ENCODE assay signal across 18 cellular contexts in genomic region chr19:1503925-1504430, GRCh38. TPM values are rescaled to one million over a fixed set of nuclear protein-coding genes. Genes with fewer than 3 reads are reported as not detected.
DNase-seq lines count a peak whose midpoint lies in the region; ATAC-seq and TF ChIP-seq lines count a peak whose summit lies in the region.
"Had no signal": no experiment of that assay in that cellular context is flagged by ENCODE, and none has a peak within 500 bp of the region (broad histone marks: within the 10 kb centered on the region; RNA-seq: fewer than 3 reads in every experiment).

No MANE protein-coding gene starts in this region.

- H3K27ac ChIP-seq in right cardiac atrium (ENCODE audit: low read length): no peak overlapping the region
- H3K27ac ChIP-seq in Karpas-422 (ENCODE audit: low read length): no peak overlapping the region
- H3K27ac ChIP-seq in hepatocyte: no peak overlapping the region
- no peak overlapping the region for H3K27ac ChIP-seq in left lung
- H3K27ac ChIP-seq in testis: no peak overlapping the region
- H3K27ac ChIP-seq: PC-9 had no signal

- WGBS in right cardiac atrium: 55% methylated on average over 16 of the region's 16 CpGs
- 69% methylated on average over 16 of the region's 16 CpGs for WGBS in hepatocyte (ENCODE audit: low lambda C conversion rate, missing lambda C conversion rate)
- WGBS in testis, 2 donors: 60 to 70% methylated on average over 3 to 16 of the region's 16 CpGs

- H3K9ac ChIP-seq in Karpas-422 (ENCODE audit: low read length): 0 out of 2 replicates have a peak overlapping the region, but pooled peaks have one; percentile 27

- H2AFZ ChIP-seq in Karpas-422 (ENCODE audit: low read length) (no peak overlapping the region), hepatocyte (no peak overlapping the region)
- H2AFZ ChIP-seq: PC-9 had no signal

- H3K4me2 ChIP-seq in Karpas-422 (ENCODE audit: low read depth, low read length, poor library complexity, severe bottlenecking): no peak overlapping the region
- peak overlapping the region; percentile 74 for H3K4me2 ChIP-seq in hepatocyte

- H3K36me3 ChIP-seq in Karpas-422 (ENCODE audit: insufficient read depth, low read length): no peaks in the 10 kb centered on the region
- H3K36me3 ChIP-seq in hepatocyte (replicated peaks; ENCODE audit: insufficient read depth, low read depth): no peaks in the 10 kb centered on the region
- H3K36me3 ChIP-seq in left lung: no peaks in the 10 kb centered on the region
- no peaks in the 10 kb centered on the region for H3K36me3 ChIP-seq in testis (ENCODE audit: low read depth, missing control alignments)

- intact Hi-C loops in right cardiac atrium (cut with DNase I) (no loop called here), Right ventricle myocardium superior (cut with DNase I) (no loop called here), left lung (cut with DNase I) (no loop called here), testis (cut with DNase I; ENCODE audit: low total_unique reads) (no loop called here)

- TF ChIP-seq CTCF in hepatocyte (IDR thresholded peaks at IDR 0.05; ENCODE audit: poor library complexity) (no peak), left lung (IDR thresholded peaks at IDR 0.05) (no peak), testis (IDR thresholded peaks at IDR 0.05) (no peak)

- H4K20me1 ChIP-seq in Karpas-422 (ENCODE audit: insufficient read depth, low read depth, low read length) (no peaks in the 10 kb centered on the region), hepatocyte (ENCODE audit: insufficient read depth, poor library complexity, severe bottlenecking) (no peaks in the 10 kb centered on the region)

- no peak overlapping the region for H3K4me3 ChIP-seq in right cardiac atrium (ENCODE audit: low read length)
- H3K4me3 ChIP-seq in Karpas-422 (ENCODE audit: low read length): no peak overlapping the region
- H3K4me3 ChIP-seq in hepatocyte: no peak overlapping the region
- no peak overlapping the region for H3K4me3 ChIP-seq in left lung
- H3K4me3 ChIP-seq in testis: no peak overlapping the region
- H3K4me3 ChIP-seq: PC-9 had no signal

- no peaks in the 10 kb centered on the region for H3K4me1 ChIP-seq in right cardiac atrium (ENCODE audit: control insufficient read depth, insufficient read depth, low read length)
- peaks cover 7% of the 10 kb centered on the region for H3K4me1 ChIP-seq in Karpas-422 (ENCODE audit: low read length)
- H3K4me1 ChIP-seq in hepatocyte (ENCODE audit: insufficient read depth): peaks cover 7% of the 10 kb centered on the region
- H3K4me1 ChIP-seq in left lung: peaks cover 0 to 10% of the 10 kb centered on the region in 2 donors
- H3K4me1 ChIP-seq in testis: peaks cover 21% of the 10 kb centered on the region

- H3K79me2 ChIP-seq in Karpas-422 (ENCODE audit: low read length) (no peaks in the 10 kb centered on the region), hepatocyte (no peaks in the 10 kb centered on the region)

- ATAC-seq in right cardiac atrium (no peak), Right ventricle myocardium superior (ENCODE audit: poor library complexity) (no peak), GM19452 (IDR thresholded peaks at IDR 0.05; ENCODE audit: unreplicated experiment) (no peak), left lung (no peak), GM19395 (IDR thresholded peaks at IDR 0.05; ENCODE audit: unreplicated experiment) (no peak)

- DNase-seq in right cardiac atrium: peak in 2 of 3 donors; percentile 40 to 57
- DNase-seq in Right ventricle myocardium superior: no peak
- DNase-seq in Karpas-422: no peak
- DNase-seq in hepatocyte (ENCODE audit: low spot score): no peak
- no peak for DNase-seq in left lung
- DNase-seq in testis: no peak
- DNase-seq: DMS79, GOT3, NCI-H1048, NCI-H146, NCI-H2081 treated with DMSO at 0.1 percent for 48 hours, NCI-H2227 treated with DMSO at 0.1 percent for 48 hours, NCI-H526 treated with DMSO at 0.1 percent for 48 hours had no signal

- TF ChIP-seq POLR2A in testis (IDR thresholded peaks at IDR 0.05): no peak

- no peaks in the 10 kb centered on the region for H3K9me2 ChIP-seq in Karpas-422 (replicated peaks; ENCODE audit: insufficient read depth, low read length)
- no peaks in the 10 kb centered on the region for H3K9me2 ChIP-seq in hepatocyte (replicated peaks; ENCODE audit: insufficient read depth)

- no peaks in the 10 kb centered on the region for H3K27me3 ChIP-seq in right cardiac atrium (ENCODE audit: control insufficient read depth, insufficient read depth)
- H3K27me3 ChIP-seq in Karpas-422 (ENCODE audit: low read length): no peaks in the 10 kb centered on the region
- H3K27me3 ChIP-seq in hepatocyte: no peaks in the 10 kb centered on the region
- peaks cover 20 to 61% of the 10 kb centered on the region in 2 donors for H3K27me3 ChIP-seq in left lung
- H3K27me3 ChIP-seq in testis: no peaks in the 10 kb centered on the region

- no peaks in the 10 kb centered on the region for H3K9me3 ChIP-seq in right cardiac atrium (ENCODE audit: control insufficient read depth, low read length)
- H3K9me3 ChIP-seq in Karpas-422 (ENCODE audit: low read length): no peaks in the 10 kb centered on the region
- no peaks in the 10 kb centered on the region for H3K9me3 ChIP-seq in hepatocyte (ENCODE audit: low read depth)
- no peaks in the 10 kb centered on the region for H3K9me3 ChIP-seq in left lung
- no peaks in the 10 kb centered on the region for H3K9me3 ChIP-seq in testis

RNA-seq across cellular contexts. Expression of gene ADAMTSL5, which starts 8.8 kb away (rescaled TPM):
- 10 to 100 TPM; 13.6 to 23.7 (median 19.7) TPM for total RNA-seq in right cardiac atrium
- 10.9 TPM for polyA plus RNA-seq in right cardiac atrium
- 22.5 TPM for total RNA-seq in Right ventricle myocardium superior
- 0.94 and 2.6 TPM in 2 replicates for total RNA-seq in Karpas-422 (2014; rRNA removed; shearing (Covaris generic); ENCODE audit: low replicate concordance)
- 8.3 and 11.2 TPM in 2 replicates for total RNA-seq in hepatocyte
- 33.6 and 45.5 TPM in 2 replicates for polyA plus RNA-seq in hepatocyte
- total RNA-seq in left lung: 1 to 10 TPM; 3.0 to 5.3 TPM
- total RNA-seq in testis: 10 to 100 TPM; 10.7 to 17.9 TPM
- polyA plus RNA-seq in testis (ENCODE audit: insufficient read depth, low read depth, low replicate concordance): 7.2 TPM

RNA-seq across cellular contexts. Expression of gene REEP6, which starts 13.0 kb away (rescaled TPM):
- total RNA-seq in right cardiac atrium (1 to 10 TPM; 1.1 to 1.8 (median 1.4) TPM), Right ventricle myocardium superior (1.1 TPM), hepatocyte (80.8 and 88.9 TPM in 2 replicates), left lung (1 to 10 TPM; 1.6 to 2.0 TPM), testis (100 to 1,000 TPM; 429 to 454 TPM)
- polyA plus RNA-seq in right cardiac atrium (7.5 TPM), hepatocyte (179 and 218 TPM in 2 replicates), testis (ENCODE audit: insufficient read depth, low read depth, low replicate concordance) (386 TPM)
- 1.3 and 1.5 TPM in 2 replicates for total RNA-seq in Karpas-422 (2014; rRNA removed; shearing (Covaris generic); ENCODE audit: low replicate concordance)

RNA-seq across cellular contexts. Expression of gene PCSK4, which starts 13.8 kb away (rescaled TPM):
- total RNA-seq in right cardiac atrium (1 to 10 TPM in 3 of 4 donors, under 1 TPM in 1; 0.33 to 2.4 (median 1.4) TPM), Right ventricle myocardium superior (1.4 TPM), hepatocyte (2.8 and 7.7 TPM in 2 replicates), left lung (1 to 10 TPM; 1.9 to 3.2 TPM), testis (100 to 1,000 TPM; 108 to 203 TPM)
- polyA plus RNA-seq in right cardiac atrium (1.7 TPM), hepatocyte (9.6 and 16.2 TPM in 2 replicates), testis (ENCODE audit: insufficient read depth, low read depth, low replicate concordance) (179 TPM)
- total RNA-seq in Karpas-422 (2014; rRNA removed; shearing (Covaris generic); ENCODE audit: low replicate concordance): 2.0 and 5.0 TPM in 2 replicates

RNA-seq across cellular contexts. Expression of gene PLK5, which starts 19.9 kb away (rescaled TPM):
- total RNA-seq in right cardiac atrium (not detected), Right ventricle myocardium superior (not detected), hepatocyte (not detected in 2 replicates), left lung (not detected), testis (10 to 100 TPM; 13.4 to 31.5 TPM)
- polyA plus RNA-seq in right cardiac atrium (0.11 TPM), hepatocyte (0.12 and 0.53 TPM in 2 replicates), testis (ENCODE audit: insufficient read depth, low read depth, low replicate concordance) (2.4 TPM)
- not detected in 2 replicates for total RNA-seq in Karpas-422 (2014; rRNA removed; shearing (Covaris generic); ENCODE audit: low replicate concordance)
- total RNA-seq: Calu3, M059J, PC-9 had no signal

RNA-seq across cellular contexts. Expression of gene C19orf25, which starts 25.0 kb away (rescaled TPM):
- total RNA-seq in right cardiac atrium (10 to 100 TPM; 14.4 to 19.2 (median 18.1) TPM), Right ventricle myocardium superior (18.3 TPM), hepatocyte (36.3 and 36.4 TPM in 2 replicates), left lung (10 to 100 TPM; 31.1 to 32.2 TPM), testis (10 to 100 TPM; 55.4 to 72.5 TPM)
- polyA plus RNA-seq in right cardiac atrium (23.6 TPM), hepatocyte (43.6 and 65.0 TPM in 2 replicates), testis (ENCODE audit: insufficient read depth, low read depth, low replicate concordance) (39.3 TPM)
- 26.4 and 62.2 TPM in 2 replicates for total RNA-seq in Karpas-422 (2014; rRNA removed; shearing (Covaris generic); ENCODE audit: low replicate concordance)

Comparison
In these comparisons a context has a peak if more than half of its experiments do, and no peak if none do; other contexts are left out.
1. DNase-seq: peak in right cardiac atrium (2 of 3); none in Right ventricle myocardium superior (single experiment), Karpas-422 (single experiment), hepatocyte (single experiment), left lung (0 of 2) and testis (single experiment).
2. RNA of gene REEP6, which starts 13.0 kb away (total RNA-seq): 429 to 454 TPM in testis and 80.8 to 88.9 TPM in hepatocyte; 1.6 to 2.0 TPM in left lung, 1.3 to 1.5 TPM in Karpas-422, 1.1 to 1.8 TPM in right cardiac atrium and 1.1 TPM in Right ventricle myocardium superior (single experiment); every median in the first group is over 10 times any median in the second.
3. RNA of gene PCSK4, which starts 13.8 kb away (total RNA-seq): 108 to 203 TPM in testis; 2.8 to 7.7 TPM in hepatocyte, 1.9 to 3.2 TPM in left lung, 2.0 to 5.0 TPM in Karpas-422, 0.33 to 2.4 TPM in right cardiac atrium and 1.4 TPM in Right ventricle myocardium superior (single experiment); every median in the first group is over 10 times any median in the second.